In the genomic region with DNA sequence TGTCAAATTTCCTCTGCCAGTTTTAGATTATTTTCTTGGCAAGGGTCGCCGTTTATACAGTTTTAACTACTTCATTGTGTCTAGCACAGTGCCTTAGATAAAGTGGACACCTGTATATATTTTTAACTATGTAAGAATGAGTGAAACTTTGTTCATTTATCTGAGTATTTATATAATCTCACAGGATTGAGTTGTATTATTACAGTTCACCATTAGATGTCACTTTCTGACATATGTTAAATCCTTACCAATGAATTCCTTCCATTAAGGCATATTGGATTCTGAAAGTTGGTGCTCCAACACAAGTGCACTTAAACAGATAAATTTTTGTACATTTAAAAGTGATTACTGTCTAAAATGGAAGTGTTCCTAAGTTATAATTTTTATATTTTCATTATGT, we compare ENCODE assay signal across 8 cellular contexts. TPM values are rescaled to one million over a fixed set of nuclear protein-coding genes. Genes with fewer than 3 reads are reported as not detected.
A peak's percentile ranks its signal among the peaks of the same experiment; 100 is the strongest.
DNase-seq lines count a peak whose midpoint lies in the region; ATAC-seq and TF ChIP-seq lines count a peak whose summit lies in the region.

No MANE protein-coding gene starts in this region.

- no peaks in the 10 kb centered on the region for H4K20me1 ChIP-seq in mammary epithelial cell (ENCODE audit: insufficient read depth, low read length)

- H2AFZ ChIP-seq in mammary epithelial cell (ENCODE audit: low read depth, low read length) = no peak overlapping the region

- H3K36me3 ChIP-seq in mammary epithelial cell (ENCODE audit: insufficient read depth, low read length) = peaks cover 9% of the 10 kb centered on the region
- H3K36me3 ChIP-seq in mucosa of descending colon (ENCODE audit: low read depth) = no peaks in the 10 kb centered on the region

- CTCF ChIA-PET in mammary epithelial cell (lab: Charles Lee; ENCODE audit: low non-redundant PET) = no interaction called here

- intact Hi-C loops in mammary epithelial cell (cut with micrococcal nuclease) (loop anchor here (2.0 kb wide), 2 partner anchors 333 to 611 kb away; no protein-coding TSS in a partner anchor), mucosa of descending colon (cut with DNase I, micrococcal nuclease) (no loop called here)

- H3K4me1 ChIP-seq in mammary epithelial cell (ENCODE audit: insufficient read depth, low read length) (no peaks in the 10 kb centered on the region), mucosa of descending colon (ENCODE audit: low read depth) (no peaks in the 10 kb centered on the region)

- no peak overlapping the region for H3K9ac ChIP-seq in mammary epithelial cell (ENCODE audit: insufficient read depth, low read length)

- H3K9me3 ChIP-seq in mammary epithelial cell (replicated peaks; ENCODE audit: insufficient read depth, low read length) (no peaks in the 10 kb centered on the region), mucosa of descending colon (no peaks in the 10 kb centered on the region)

- H3K4me2 ChIP-seq in mammary epithelial cell (ENCODE audit: insufficient read depth, low read depth, low read length) = no peak overlapping the region

- no peaks in the 10 kb centered on the region for H3K27me3 ChIP-seq in mammary epithelial cell (ENCODE audit: insufficient read depth, low read length)

- dilution Hi-C loops in mammary epithelial cell (cut with HindIII; ENCODE audit: low sequenced_read_pairs) = no loop called here

- no peak overlapping the region for H3K27ac ChIP-seq in mammary epithelial cell (ENCODE audit: insufficient read depth, low read depth, low read length)

- in situ Hi-C loops in mammary epithelial cell (cut with MboI; ENCODE audit: low sequenced_read_pairs in 2 of 2) = no loop called here

- H3K4me3 ChIP-seq in mammary epithelial cell (replicated peaks in 1 of 3; ENCODE audit: insufficient read depth in 1 of 3, low read depth in 2 of 3, low read length in 3 of 3) (no peak overlapping the region), mucosa of descending colon (no peak overlapping the region)

- peak; percentile 0 for DNase-seq in DMS 273 treated with DMSO at 0.1 percent for 48 hours (lab: John Stamatoyannopoulos, UW)
- DNase-seq in mammary epithelial cell = peak; percentile 19
- no peak for DNase-seq in mucosa of descending colon
- DNase-seq in ecto neural progenitor cell (ENCODE audit: low spot score) = no peak

- BruUV-seq in mammary epithelial cell (replicated peaks; lab: Mats Ljungman, UMichigan) = no TSS peak

- H3K79me2 ChIP-seq in mammary epithelial cell (ENCODE audit: insufficient read depth, low read length) = peaks cover 10% of the 10 kb centered on the region

- TF ChIP-seq CTCF in LNCAP (IDR thresholded peaks at IDR 0.05) (peak; percentile 60), mammary epithelial cell (conservative IDR thresholded peaks at IDR 0.05 in 1 of 2, IDR thresholded peaks at IDR 0.05 in 1 of 2; ENCODE audit: extremely low read depth in 1 of 2, insufficient read depth in 1 of 2, low read depth in 1 of 2, low read length in 2 of 2) (peak; percentile 21 to 37), mucosa of descending colon (IDR thresholded peaks at IDR 0.05) (no peak)

- ATAC-seq in mucosa of descending colon (peak; percentile 45), HG03342 (IDR thresholded peaks at IDR 0.05; ENCODE audit: unreplicated experiment) (no peak), GM18873 (IDR thresholded peaks at IDR 0.05; ENCODE audit: low FRiP score, unreplicated experiment) (no peak), GM21717 (IDR thresholded peaks at IDR 0.05; ENCODE audit: unreplicated experiment) (no peak)

- 50% methylated on average over 2 of the region's 2 CpGs for WGBS in mammary epithelial cell (ENCODE audit: low coverage, missing lambda C conversion rate)

RNA-seq across cellular contexts. Expression of gene ZMYND11, which starts 43.0 kb away (rescaled TPM):
- total RNA-seq in mammary epithelial cell (10 to 100 TPM; 39.2 to 41.4 TPM), mucosa of descending colon (100 to 1,000 TPM in 1 of 3 donors, 10 to 100 TPM in 2; 34.5 to 131 (median 37.6) TPM)
- polyA plus RNA-seq in mammary epithelial cell = 20.0 TPM
- polyA minus RNA-seq in mammary epithelial cell = 43.1 TPM

Comparison
In these comparisons a context has a peak if more than half of its experiments do, and no peak if none do; other contexts are left out.
1. DNase-seq: peak in DMS 273 treated with DMSO at 0.1 percent for 48 hours (single experiment) and mammary epithelial cell (single experiment); none in mucosa of descending colon (0 of 3) and ecto neural progenitor cell (single experiment).